Comparison of ENCODE assay signal across 1 cellular context in the genomic region with DNA sequence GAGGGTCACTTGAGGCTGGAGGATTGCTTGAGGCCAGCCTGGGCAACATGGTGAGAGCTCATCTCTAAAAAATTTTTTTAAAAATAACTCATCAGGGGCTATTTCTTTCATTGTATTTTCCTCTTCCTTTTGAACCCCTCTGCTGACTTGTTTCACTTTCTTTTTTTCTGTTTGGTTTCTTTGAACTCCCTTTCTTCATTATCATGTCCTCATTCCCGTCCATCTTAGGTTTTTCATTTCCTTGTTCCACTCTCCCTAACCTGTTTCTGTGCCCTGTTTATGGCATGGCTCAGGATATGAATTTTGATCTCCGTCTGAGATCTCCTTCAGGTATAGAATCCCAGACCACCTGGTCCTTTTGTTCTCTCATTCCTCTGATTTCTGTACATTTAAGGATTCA.
TF ChIP-seq lines count a peak whose summit lies in the region.

No MANE protein-coding gene starts in this region.

TF ChIP-seq in WTC11, 78 proteins besides CTCF, POLR2A, EP300 and RAD21 (continued from another document):
- TF ChIP-seq, protein P1, sequence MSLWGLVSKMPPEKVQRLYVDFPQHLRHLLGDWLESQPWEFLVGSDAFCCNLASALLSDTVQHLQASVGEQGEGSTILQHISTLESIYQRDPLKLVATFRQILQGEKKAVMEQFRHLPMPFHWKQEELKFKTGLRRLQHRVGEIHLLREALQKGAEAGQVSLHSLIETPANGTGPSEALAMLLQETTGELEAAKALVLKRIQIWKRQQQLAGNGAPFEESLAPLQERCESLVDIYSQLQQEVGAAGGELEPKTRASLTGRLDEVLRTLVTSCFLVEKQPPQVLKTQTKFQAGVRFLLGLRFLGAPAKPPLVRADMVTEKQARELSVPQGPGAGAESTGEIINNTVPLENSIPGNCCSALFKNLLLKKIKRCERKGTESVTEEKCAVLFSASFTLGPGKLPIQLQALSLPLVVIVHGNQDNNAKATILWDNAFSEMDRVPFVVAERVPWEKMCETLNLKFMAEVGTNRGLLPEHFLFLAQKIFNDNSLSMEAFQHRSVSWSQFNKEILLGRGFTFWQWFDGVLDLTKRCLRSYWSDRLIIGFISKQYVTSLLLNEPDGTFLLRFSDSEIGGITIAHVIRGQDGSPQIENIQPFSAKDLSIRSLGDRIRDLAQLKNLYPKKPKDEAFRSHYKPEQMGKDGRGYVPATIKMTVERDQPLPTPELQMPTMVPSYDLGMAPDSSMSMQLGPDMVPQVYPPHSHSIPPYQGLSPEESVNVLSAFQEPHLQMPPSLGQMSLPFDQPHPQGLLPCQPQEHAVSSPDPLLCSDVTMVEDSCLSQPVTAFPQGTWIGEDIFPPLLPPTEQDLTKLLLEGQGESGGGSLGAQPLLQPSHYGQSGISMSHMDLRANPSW (CRISPR knock-in tag; conservative IDR thresholded peaks at IDR 0.05; ENCODE audit: low read depth) = no peak
- TF ChIP-seq, protein P2, sequence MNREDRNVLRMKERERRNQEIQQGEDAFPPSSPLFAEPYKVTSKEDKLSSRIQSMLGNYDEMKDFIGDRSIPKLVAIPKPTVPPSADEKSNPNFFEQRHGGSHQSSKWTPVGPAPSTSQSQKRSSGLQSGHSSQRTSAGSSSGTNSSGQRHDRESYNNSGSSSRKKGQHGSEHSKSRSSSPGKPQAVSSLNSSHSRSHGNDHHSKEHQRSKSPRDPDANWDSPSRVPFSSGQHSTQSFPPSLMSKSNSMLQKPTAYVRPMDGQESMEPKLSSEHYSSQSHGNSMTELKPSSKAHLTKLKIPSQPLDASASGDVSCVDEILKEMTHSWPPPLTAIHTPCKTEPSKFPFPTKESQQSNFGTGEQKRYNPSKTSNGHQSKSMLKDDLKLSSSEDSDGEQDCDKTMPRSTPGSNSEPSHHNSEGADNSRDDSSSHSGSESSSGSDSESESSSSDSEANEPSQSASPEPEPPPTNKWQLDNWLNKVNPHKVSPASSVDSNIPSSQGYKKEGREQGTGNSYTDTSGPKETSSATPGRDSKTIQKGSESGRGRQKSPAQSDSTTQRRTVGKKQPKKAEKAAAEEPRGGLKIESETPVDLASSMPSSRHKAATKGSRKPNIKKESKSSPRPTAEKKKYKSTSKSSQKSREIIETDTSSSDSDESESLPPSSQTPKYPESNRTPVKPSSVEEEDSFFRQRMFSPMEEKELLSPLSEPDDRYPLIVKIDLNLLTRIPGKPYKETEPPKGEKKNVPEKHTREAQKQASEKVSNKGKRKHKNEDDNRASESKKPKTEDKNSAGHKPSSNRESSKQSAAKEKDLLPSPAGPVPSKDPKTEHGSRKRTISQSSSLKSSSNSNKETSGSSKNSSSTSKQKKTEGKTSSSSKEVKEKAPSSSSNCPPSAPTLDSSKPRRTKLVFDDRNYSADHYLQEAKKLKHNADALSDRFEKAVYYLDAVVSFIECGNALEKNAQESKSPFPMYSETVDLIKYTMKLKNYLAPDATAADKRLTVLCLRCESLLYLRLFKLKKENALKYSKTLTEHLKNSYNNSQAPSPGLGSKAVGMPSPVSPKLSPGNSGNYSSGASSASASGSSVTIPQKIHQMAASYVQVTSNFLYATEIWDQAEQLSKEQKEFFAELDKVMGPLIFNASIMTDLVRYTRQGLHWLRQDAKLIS (CRISPR knock-in tag; IDR thresholded peaks at IDR 0.05; ENCODE audit: borderline replicate concordance) = no peak
- TF ChIP-seq, protein P3, sequence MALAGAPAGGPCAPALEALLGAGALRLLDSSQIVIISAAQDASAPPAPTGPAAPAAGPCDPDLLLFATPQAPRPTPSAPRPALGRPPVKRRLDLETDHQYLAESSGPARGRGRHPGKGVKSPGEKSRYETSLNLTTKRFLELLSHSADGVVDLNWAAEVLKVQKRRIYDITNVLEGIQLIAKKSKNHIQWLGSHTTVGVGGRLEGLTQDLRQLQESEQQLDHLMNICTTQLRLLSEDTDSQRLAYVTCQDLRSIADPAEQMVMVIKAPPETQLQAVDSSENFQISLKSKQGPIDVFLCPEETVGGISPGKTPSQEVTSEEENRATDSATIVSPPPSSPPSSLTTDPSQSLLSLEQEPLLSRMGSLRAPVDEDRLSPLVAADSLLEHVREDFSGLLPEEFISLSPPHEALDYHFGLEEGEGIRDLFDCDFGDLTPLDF (CRISPR knock-in tag; IDR thresholded peaks at IDR 0.05) = no peak
- no peak for TF ChIP-seq ZNF423 (CRISPR knock-in tag; IDR thresholded peaks at IDR 0.05)
- no peak for TF ChIP-seq PRRX2 (CRISPR knock-in tag; IDR thresholded peaks at IDR 0.05)
- TF ChIP-seq EMX1 (CRISPR knock-in tag; IDR thresholded peaks at IDR 0.05) = no peak
- no peak for TF ChIP-seq TCF7 (CRISPR knock-in tag; IDR thresholded peaks at IDR 0.05; ENCODE audit: low read depth)
- TF ChIP-seq JAZF1 (CRISPR knock-in tag; IDR thresholded peaks at IDR 0.05) = no peak
- TF ChIP-seq ZNF317 (CRISPR knock-in tag; IDR thresholded peaks at IDR 0.05; ENCODE audit: borderline replicate concordance, low read depth) = no peak
- no peak for TF ChIP-seq FOXK1 (CRISPR knock-in tag; IDR thresholded peaks at IDR 0.05)
- TF ChIP-seq, protein P4, sequence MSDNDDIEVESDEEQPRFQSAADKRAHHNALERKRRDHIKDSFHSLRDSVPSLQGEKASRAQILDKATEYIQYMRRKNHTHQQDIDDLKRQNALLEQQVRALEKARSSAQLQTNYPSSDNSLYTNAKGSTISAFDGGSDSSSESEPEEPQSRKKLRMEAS (CRISPR knock-in tag; IDR thresholded peaks at IDR 0.05) = no peak
